Comparison of ENCODE assay signal across 15 cellular contexts in genomic region chr9:111148390-111148993, GRCh38.
DNase-seq lines count a peak whose midpoint lies in the region; ATAC-seq and TF ChIP-seq lines count a peak whose summit lies in the region.
"Had no signal": no experiment of that assay in that cellular context is flagged by ENCODE, and none has a peak within 500 bp of the region (broad histone marks: within the 10 kb centered on the region; RNA-seq: fewer than 3 reads in every experiment).

No MANE protein-coding gene starts in this region.

- no peak overlapping the region for H3K27ac Mint-ChIP-seq in CD4-positive, alpha-beta memory T cell
- H3K27ac Mint-ChIP-seq: activated naive CD8-positive, alpha-beta T cell treated with anti-CD3 and anti-CD28 coated beads, Interleukin-2, amount 50 U/mL, for 24 hours; effector memory CD8-positive, alpha-beta T cell had no signal

- CTCF ChIA-PET in CD4-positive, alpha-beta memory T cell (lab: Charles Lee; ENCODE audit: partially characterized antibody) = no interaction called here

- H3K4me1 Mint-ChIP-seq in CD4-positive, alpha-beta memory T cell = no peaks in the 10 kb centered on the region
- H3K4me1 Mint-ChIP-seq: activated naive CD8-positive, alpha-beta T cell treated with anti-CD3 and anti-CD28 coated beads, Interleukin-2, amount 50 U/mL, for 24 hours had no signal

- no peak for TF ChIP-seq CTCF in ovary (IDR thresholded peaks at IDR 0.05)

- no peaks in the 10 kb centered on the region for H3K9me3 ChIP-seq in CD4-positive, alpha-beta memory T cell (ENCODE audit: control insufficient read depth in 1 of 2, low read length in 2 of 2)
- no peaks in the 10 kb centered on the region for H3K9me3 ChIP-seq in ovary
- H3K9me3 ChIP-seq: A549, neutrophil had no signal

- DNase-seq in Right ventricle myocardium superior = no peak
- no peak for DNase-seq in cardiac septum (ENCODE audit: low spot score)
- peak; percentile 32 for DNase-seq in dedifferentiated amniotic fluid mesenchymal stem cell (ENCODE audit: extremely low spot score)
- DNase-seq in stimulated activated naive CD8-positive, alpha-beta T cell treated with anti-CD3 and anti-CD28 coated beads, Interleukin-15, Interleukin-2, amounts not matched to agents 100 U/mL and 50 U/mL, for 24 hours = no peak
- no peak for DNase-seq in amniotic stem cell (lab: John Stamatoyannopoulos, UW)
- no peak for DNase-seq in CD4-positive, alpha-beta memory T cell
- DNase-seq in ovary = no peak
- DNase-seq: activated naive CD8-positive, alpha-beta T cell treated with anti-CD3 and anti-CD28 coated beads, Interleukin-2, amount 50 U/mL, for 24 hours; effector memory CD8-positive, alpha-beta T cell; GF-D8; NCI-H524 treated with DMSO at 0.1 percent for 48 hours; stimulated activated CD4-positive, alpha-beta T cell treated with anti-CD3 and anti-CD28 coated beads, Interleukin-2, amount 100 ng/mL, for 24 hours had no signal

- H3K9me3 Mint-ChIP-seq in CD4-positive, alpha-beta memory T cell = peaks cover 0 to 2% (median 0%) of the 10 kb centered on the region in 8 donors
- H3K9me3 Mint-ChIP-seq: activated naive CD8-positive, alpha-beta T cell treated with anti-CD3 and anti-CD28 coated beads, Interleukin-2, amount 50 U/mL, for 24 hours; effector memory CD8-positive, alpha-beta T cell had no signal

- intact Hi-C loops in Right ventricle myocardium superior (cut with DNase I) (no loop called here), cardiac septum (cut with DNase I) (no loop called here), ovary (cut with DNase I) (no loop called here)
- intact Hi-C loops in CD4-positive, alpha-beta memory T cell (cut with micrococcal nuclease) = no loop called here

- no peaks in the 10 kb centered on the region for H3K27me3 Mint-ChIP-seq in CD4-positive, alpha-beta memory T cell
- H3K27me3 Mint-ChIP-seq: effector memory CD8-positive, alpha-beta T cell had no signal

- no peaks in the 10 kb centered on the region for H3K36me3 Mint-ChIP-seq in CD4-positive, alpha-beta memory T cell

- no peak for TF ChIP-seq EP300 in ovary (IDR thresholded peaks at IDR 0.05)

- 76 to 80% (median 78%) methylated on average over 5 of the region's 5 CpGs for WGBS in ovary, 3 donors

- H3K36me3 ChIP-seq in CD4-positive, alpha-beta memory T cell (ENCODE audit: insufficient read depth, low read length) = no peaks in the 10 kb centered on the region
- H3K36me3 ChIP-seq in ovary = no peaks in the 10 kb centered on the region
- H3K36me3 ChIP-seq: neutrophil had no signal

- POLR2A ChIA-PET in CD4-positive, alpha-beta memory T cell (lab: Charles Lee; ENCODE audit: partially characterized antibody) = no interaction called here

- peak; percentile 18 for ATAC-seq in Right ventricle myocardium superior (ENCODE audit: poor library complexity)
- ATAC-seq in HG03354 (IDR thresholded peaks at IDR 0.05; ENCODE audit: poor library complexity, severe bottlenecking, unreplicated experiment) = peak; percentile 94
- ATAC-seq in stimulated activated naive CD8-positive, alpha-beta T cell treated with anti-CD3 and anti-CD28 coated beads, Interleukin-15, Interleukin-2, amounts not matched to agents 100 U/mL and 50 U/mL, for 24 hours = no peak
- ATAC-seq: activated naive CD8-positive, alpha-beta T cell treated with anti-CD3 and anti-CD28 coated beads, Interleukin-2, amount 50 U/mL, for 24 hours; effector memory CD8-positive, alpha-beta T cell had no signal

- H3K27ac ChIP-seq in CD4-positive, alpha-beta memory T cell (ENCODE audit: low read depth, low read length) = no peak overlapping the region
- H3K27ac ChIP-seq in ovary = no peak overlapping the region
- H3K27ac ChIP-seq: A549, neutrophil had no signal

- no peaks in the 10 kb centered on the region for H3K4me1 ChIP-seq in CD4-positive, alpha-beta memory T cell (ENCODE audit: insufficient read depth, low read length)
- no peaks in the 10 kb centered on the region for H3K4me1 ChIP-seq in ovary (ENCODE audit: insufficient read depth)

- H3K4me3 Mint-ChIP-seq in CD4-positive, alpha-beta memory T cell = no peak overlapping the region
- H3K4me3 Mint-ChIP-seq: activated naive CD8-positive, alpha-beta T cell treated with anti-CD3 and anti-CD28 coated beads, Interleukin-2, amount 50 U/mL, for 24 hours; effector memory CD8-positive, alpha-beta T cell had no signal

- no peak for TF ChIP-seq POLR2A in ovary (IDR thresholded peaks at IDR 0.05)

- H3K4me3 ChIP-seq in CD4-positive, alpha-beta memory T cell (ENCODE audit: low read length in 2 of 2) = no peak overlapping the region
- no peak overlapping the region for H3K4me3 ChIP-seq in ovary
- H3K4me3 ChIP-seq: A549 had no signal

- H3K27me3 ChIP-seq in CD4-positive, alpha-beta memory T cell (ENCODE audit: insufficient read depth, low read length) = no peaks in the 10 kb centered on the region
- H3K27me3 ChIP-seq in ovary = no peaks in the 10 kb centered on the region
- H3K27me3 ChIP-seq: neutrophil had no signal
